In genomic region chr10:114541081-114541833, GRCh38 we compare ENCODE assay signal across 9 cellular contexts.
A peak's percentile ranks its signal among the peaks of the same experiment; 100 is the strongest.
DNase-seq lines count a peak whose midpoint lies in the region; ATAC-seq and TF ChIP-seq lines count a peak whose summit lies in the region.
"Had no signal": no experiment of that assay in that cellular context is flagged by ENCODE, and none has a peak within 500 bp of the region (broad histone marks: within the 10 kb centered on the region; RNA-seq: fewer than 3 reads in every experiment).

No MANE protein-coding gene starts in this region.

- H3K27me3 Mint-ChIP-seq in H9 (ENCODE audit: low read depth), result peaks cover 52% of the 10 kb centered on the region

- peak; percentile 71 for DNase-seq in activated CD4-positive, alpha-beta T cell treated with anti-CD3 and anti-CD28 coated beads, Interleukin-2, amount 50 U/mL, for 1 hour
- DNase-seq in effector memory CD4-positive, alpha-beta T cell, result peak; percentile 52 to 74 (median 55)
- DNase-seq in left lobe of liver (ENCODE audit: low spot score) (no peak), NOMO-1 (lab: John Stamatoyannopoulos, UW; ENCODE audit: unreplicated experiment in 2 of 2) (no peak), HAP-1 (ENCODE audit: low spot score in 2 of 2) (no peak), H9 (no peak)

- H3K23ac ChIP-seq in H9 (ENCODE audit: insufficient read length, low read depth, low read length), result no peak overlapping the region

- H3K4me3 ChIP-seq in effector memory CD4-positive, alpha-beta T cell (ENCODE audit: insufficient read depth, low read depth, low read length, poor library complexity, severe bottlenecking), result no peak overlapping the region
- H3K4me3 ChIP-seq in skin epidermis (no peak overlapping the region), HAP-1 (no peak overlapping the region)

- H3K9me3 ChIP-seq in effector memory CD4-positive, alpha-beta T cell (ENCODE audit: control insufficient read depth, low read length), result no peaks in the 10 kb centered on the region
- H3K9me3 ChIP-seq in HAP-1 (no peaks in the 10 kb centered on the region), H9 (ENCODE audit: control insufficient read depth, low read depth, low read length) (no peaks in the 10 kb centered on the region)

- no peak overlapping the region for H2BK15ac ChIP-seq in H9 (ENCODE audit: low read depth, low read length)

- H3K27me3 ChIP-seq in effector memory CD4-positive, alpha-beta T cell (replicated peaks; ENCODE audit: control insufficient read depth, insufficient read depth, low read length, poor library complexity, severe bottlenecking), result no peaks in the 10 kb centered on the region
- H3K27me3 ChIP-seq in HAP-1 (ENCODE audit: low read depth), result no peaks in the 10 kb centered on the region
- no peaks in the 10 kb centered on the region; the same call in 1 of the 2 replicates for H3K27me3 ChIP-seq in H9 (ENCODE audit: insufficient read depth, low read length)

- peak overlapping the region; percentile 79 for H3K27ac ChIP-seq in effector memory CD4-positive, alpha-beta T cell (ENCODE audit: insufficient read depth, low read length, poor library complexity, severe bottlenecking)
- H3K27ac ChIP-seq in skin epidermis, result peak overlapping the region in 19 of 21 experiments; percentile 12 to 91 (median 66)
- no peak overlapping the region for H3K27ac ChIP-seq in H9 (ENCODE audit: insufficient read length, low read depth, low read length)

- H3K79me2 ChIP-seq in H9 (ENCODE audit: insufficient read depth, low read length), result no peaks in the 10 kb centered on the region

- no peak overlapping the region for H2AFZ ChIP-seq in H9 (ENCODE audit: low read length)

- no peak overlapping the region for H3K14ac ChIP-seq in H9 (ENCODE audit: insufficient read depth, low read length)

- H3K4ac ChIP-seq in H9 (ENCODE audit: low read depth, low read length), result no peak overlapping the region

- no peaks in the 10 kb centered on the region for H4K20me1 ChIP-seq in H9 (ENCODE audit: control insufficient read depth, insufficient read depth, insufficient read length)

- H2BK20ac ChIP-seq in H9 (ENCODE audit: low read depth, low read length, poor library complexity, severe bottlenecking), result no peak overlapping the region

- H3T11ph ChIP-seq in H9 (ENCODE audit: low read length), result no peak overlapping the region

- peaks cover 75% of the 10 kb centered on the region for H3K4me1 ChIP-seq in effector memory CD4-positive, alpha-beta T cell (ENCODE audit: control insufficient read depth, insufficient read depth, low read length, poor library complexity, severe bottlenecking)
- H3K4me1 ChIP-seq in HAP-1 (peaks cover 14% of the 10 kb centered on the region), H9 (ENCODE audit: insufficient read depth, low read length) (peaks cover 5% of the 10 kb centered on the region; the same call in 1 of the 2 replicates)

- H2BK12ac ChIP-seq in H9 (ENCODE audit: insufficient read length, low read depth, low read length), result no peak overlapping the region

- no peak overlapping the region for H3K9ac ChIP-seq in H9 (ENCODE audit: extremely low read depth, insufficient read length, low read length)

- no CpG with 5 or more reads among the region's 14 CpGs for WGBS in H9 (ENCODE audit: extremely low coverage, insufficient read length, low lambda C conversion rate)

- H3K27ac Mint-ChIP-seq in H9, result no peak overlapping the region

- no peak overlapping the region for H2AK5ac ChIP-seq in H9 (ENCODE audit: insufficient read length, low read length)

- ATAC-seq in GM21723 (IDR thresholded peaks at IDR 0.05; ENCODE audit: unreplicated experiment) (peak; percentile 24), left lobe of liver (no peak)
- ATAC-seq: HCT116 had no signal

- H3K36me3 Mint-ChIP-seq in H9 (ENCODE audit: insufficient read depth in 1 of 3, low read depth in 3 of 3), result peaks cover 0 to 4% (median 3%) of the 10 kb centered on the region in 3 experiments; a peak in 3 of 7 replicates

- H3K56ac ChIP-seq in H9 (ENCODE audit: insufficient read length, low read depth, low read length), result no peak overlapping the region

- no peak overlapping the region for H4K5ac ChIP-seq in H9 (ENCODE audit: insufficient read length, low read depth, low read length)

- H3K18ac ChIP-seq in H9 (ENCODE audit: insufficient read length, low read depth, low read length), result no peak overlapping the region

- no peak overlapping the region for H3K4me2 ChIP-seq in H9 (ENCODE audit: insufficient read depth, insufficient read length, low read length)

- no peak for TF ChIP-seq CTCF in H9 (conservative IDR thresholded peaks at IDR 0.05)

- H3K79me1 ChIP-seq in H9 (ENCODE audit: insufficient read depth, low read depth, low read length, poor library complexity, severe bottlenecking), result no peaks in the 10 kb centered on the region

- no peaks in the 10 kb centered on the region for H3K23me2 ChIP-seq in H9 (ENCODE audit: insufficient read length, low read depth, low read length, poor library complexity, severe bottlenecking)

- peaks cover 25 to 26% of the 10 kb centered on the region in 2 experiments for H3K4me1 Mint-ChIP-seq in H9

- H4K91ac ChIP-seq in H9 (ENCODE audit: insufficient read length, low read depth, low read length), result no peak overlapping the region

- H2BK120ac ChIP-seq in H9 (ENCODE audit: low read depth, low read length, poor library complexity, severe bottlenecking), result no peak overlapping the region

- H3K9me3 Mint-ChIP-seq in H9, result peaks cover 0 to 7% of the 10 kb centered on the region in 2 experiments; a peak in 2 of 5 replicates

- in situ Hi-C loops in HAP-1 (cut with MboI; ENCODE audit: low sequenced_read_pairs), result loop anchor here (10.0 kb wide), 1 partner anchor 66 kb away; no protein-coding TSS in a partner anchor

- no peaks in the 10 kb centered on the region for H3K36me3 ChIP-seq in effector memory CD4-positive, alpha-beta T cell (ENCODE audit: control insufficient read depth, insufficient read depth, low read length)
- no peaks in the 10 kb centered on the region for H3K36me3 ChIP-seq in HAP-1 (replicated peaks)

- no peak overlapping the region for H3K4me3 Mint-ChIP-seq in H9

- no peak overlapping the region for H2BK5ac ChIP-seq in H9 (ENCODE audit: insufficient read length, low read length)

- no peak overlapping the region for H4K8ac ChIP-seq in H9 (replicated peaks; ENCODE audit: insufficient read length, low read depth, low read length)

Comparison
In these comparisons a context has a peak if more than half of its experiments do, and no peak if none do; other contexts are left out.
1. DNase-seq: peak in activated CD4-positive, alpha-beta T cell treated with anti-CD3 and anti-CD28 coated beads, Interleukin-2, amount 50 U/mL, for 1 hour (single experiment) and effector memory CD4-positive, alpha-beta T cell (3 of 3); none in left lobe of liver (single experiment), NOMO-1 (0 of 2), HAP-1 (0 of 2) and H9 (single experiment).